Comparison of ENCODE assay signal across 19 cellular contexts in genomic region chr7:85150624-85151023, GRCh38. TPM values are rescaled to one million over a fixed set of nuclear protein-coding genes. Genes with fewer than 3 reads are reported as not detected.
DNase-seq lines count a peak whose midpoint lies in the region; ATAC-seq, FAIRE-seq and TF ChIP-seq lines count a peak whose summit lies in the region.
"Had no signal": no experiment of that assay in that cellular context is flagged by ENCODE, and none has a peak within 500 bp of the region (broad histone marks: within the 10 kb centered on the region; RNA-seq: fewer than 3 reads in every experiment).

No MANE protein-coding gene starts in this region.

- no peaks in the 10 kb centered on the region for H3K9me1 ChIP-seq in K562 (ENCODE audit: control insufficient read depth, insufficient read depth, low read length)

- DNase-seq in COR-L47 (lab: John Stamatoyannopoulos, UW): peak; percentile 9
- DNase-seq in HAP-1 (ENCODE audit: low spot score in 2 of 2): peak; percentile 15 to 63
- DNase-seq in NCI-H748 (lab: John Stamatoyannopoulos, UW; ENCODE audit: unreplicated experiment): peak; percentile 63
- DNase-seq in K562 (ENCODE audit: extremely low read depth in 1 of 4, low spot score in 3 of 4): no peak
- DNase-seq in NCI-H1436 treated with DMSO at 0.1 percent for 48 hours (lab: John Stamatoyannopoulos, UW): no peak
- no peak for DNase-seq in OCI-M2 (lab: John Stamatoyannopoulos, UW; ENCODE audit: unreplicated experiment)
- DNase-seq: ACHN; BE2C; C1 segment of cervical spinal cord; Caco-2; CD4-positive, CD25-positive, alpha-beta regulatory T cell; CD8-positive, alpha-beta memory T cell; GOT3; H7 had no signal

- H4K20me1 ChIP-seq in K562 (replicated peaks; ENCODE audit: control insufficient read depth, insufficient read depth, low read length): no peaks in the 10 kb centered on the region

- TF ChIP-seq POLR2A in K562 (conservative IDR thresholded peaks at IDR 0.05): no peak

- H3K27me3 ChIP-seq in HAP-1 (ENCODE audit: low read depth) (no peaks in the 10 kb centered on the region), K562 (ENCODE audit: control insufficient read depth in 2 of 2, insufficient read depth in 2 of 2, low read length in 2 of 2) (no peaks in the 10 kb centered on the region)
- H3K27me3 ChIP-seq: BE2C had no signal

- no peak overlapping the region for H3K4me2 ChIP-seq in K562 (ENCODE audit: insufficient read depth, low read length)

- H3K36me3 ChIP-seq in HAP-1 (replicated peaks) (no peaks in the 10 kb centered on the region), K562 (ENCODE audit: control insufficient read depth, insufficient read depth, low read length) (no peaks in the 10 kb centered on the region)
- H3K36me3 ChIP-seq: BE2C had no signal

- H3K9me3 ChIP-seq in HAP-1 (no peaks in the 10 kb centered on the region), K562 (replicated peaks; ENCODE audit: control insufficient read depth, insufficient read depth, low read depth, low read length) (no peaks in the 10 kb centered on the region; the same call in 1 of the 2 replicates)
- H3K9me3 ChIP-seq: BE2C, Caco-2 had no signal

- in situ Hi-C loops in HAP-1 (cut with MboI; ENCODE audit: low sequenced_read_pairs): no loop called here
- in situ Hi-C loops in K562 (cut with MboI): no loop called here

- no peak for TF ChIP-seq RAD21 in K562 (CRISPR knock-in tag; conservative IDR thresholded peaks at IDR 0.05 in 1 of 2, IDR thresholded peaks at IDR 0.05 in 1 of 2)

- peak; percentile 26 for FAIRE-seq in K562 (lab: Jason Lieb, UNC)
- FAIRE-seq: A204.1, D721Med, GM12892, GM18507 had no signal

- peaks cover 29% of the 10 kb centered on the region for H3K4me1 ChIP-seq in HAP-1
- H3K4me1 ChIP-seq in K562 (replicated peaks in 1 of 2; ENCODE audit: control insufficient read depth in 2 of 2, insufficient read depth in 2 of 2, low read length in 2 of 2): no peaks in the 10 kb centered on the region
- H3K4me1 ChIP-seq: BE2C, Caco-2 had no signal

- POLR2A ChIA-PET in K562 (lab: Yijun Ruan, JAX): no interaction called here

- WGBS in K562 (ENCODE audit: insufficient coverage, low coverage, missing lambda C conversion rate): 0% methylated on average over 1 of the region's 1 CpG

- no peak for TF ChIP-seq EP300 in K562 (IDR thresholded peaks at IDR 0.05; ENCODE audit: low read length)

- ATAC-seq in K562 (no peak), GM18519 (IDR thresholded peaks at IDR 0.05; ENCODE audit: low FRiP score, unreplicated experiment) (no peak)

- CTCF ChIA-PET in K562 (lab: Yijun Ruan, JAX; ENCODE audit: low intra/inter-chr PET ratio): no interaction called here

- H2AFZ ChIP-seq in K562 (ENCODE audit: low read depth, low read length): no peak overlapping the region

- H3K79me2 ChIP-seq in K562 (ENCODE audit: control insufficient read depth, insufficient read depth, low read length): no peaks in the 10 kb centered on the region

- BruUV-seq in K562 (replicated peaks; lab: Mats Ljungman, UMichigan): no TSS peak

- H3K9ac ChIP-seq in K562 (ENCODE audit: insufficient read depth in 1 of 2, low read depth in 2 of 2, low read length in 2 of 2): no peak overlapping the region

- intact Hi-C loops in K562 (cut with micrococcal nuclease): no loop called here

- no peak overlapping the region for H3K27ac ChIP-seq in K562 (ENCODE audit: extremely low read depth, low read depth, low read length)

- TF ChIP-seq CTCF in K562 (IDR thresholded peaks at IDR 0.05 in 2 of 3, conservative IDR thresholded peaks at IDR 0.05 in 1 of 3; ENCODE audit: insufficient read depth in 2 of 3, low read depth in 1 of 3, low read length in 3 of 3): no peak

- H3K4me3 ChIP-seq in HAP-1 (no peak overlapping the region), K562 (no peak overlapping the region)

TF ChIP-seq in K562, 482 proteins besides CTCF, POLR2A, EP300 and RAD21:
- TF ChIP-seq E2F8 (IDR thresholded peaks at IDR 0.05; ENCODE audit: low read depth, partially characterized antibody) (no peak), RBM39 (optimal IDR thresholded peaks at IDR 0.05; ENCODE audit: low read depth, low read length) (no peak)
- TF ChIP-seq, protein P1, sequence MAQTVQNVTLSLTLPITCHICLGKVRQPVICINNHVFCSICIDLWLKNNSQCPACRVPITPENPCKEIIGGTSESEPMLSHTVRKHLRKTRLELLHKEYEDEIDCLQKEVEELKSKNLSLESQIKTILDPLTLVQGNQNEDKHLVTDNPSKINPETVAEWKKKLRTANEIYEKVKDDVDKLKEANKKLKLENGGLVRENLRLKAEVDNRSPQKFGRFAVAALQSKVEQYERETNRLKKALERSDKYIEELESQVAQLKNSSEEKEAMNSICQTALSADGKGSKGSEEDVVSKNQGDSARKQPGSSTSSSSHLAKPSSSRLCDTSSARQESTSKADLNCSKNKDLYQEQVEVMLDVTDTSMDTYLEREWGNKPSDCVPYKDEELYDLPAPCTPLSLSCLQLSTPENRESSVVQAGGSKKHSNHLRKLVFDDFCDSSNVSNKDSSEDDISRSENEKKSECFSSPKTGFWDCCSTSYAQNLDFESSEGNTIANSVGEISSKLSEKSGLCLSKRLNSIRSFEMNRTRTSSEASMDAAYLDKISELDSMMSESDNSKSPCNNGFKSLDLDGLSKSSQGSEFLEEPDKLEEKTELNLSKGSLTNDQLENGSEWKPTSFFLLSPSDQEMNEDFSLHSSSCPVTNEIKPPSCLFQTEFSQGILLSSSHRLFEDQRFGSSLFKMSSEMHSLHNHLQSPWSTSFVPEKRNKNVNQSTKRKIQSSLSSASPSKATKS (CRISPR knock-in tag; IDR thresholded peaks at IDR 0.05): no peak

RNA-seq across cellular contexts. Expression of gene SEMA3D, which starts 36.2 kb away (rescaled TPM):
- 0.32 TPM in 1 of 2 replicates, not detected in the other for total RNA-seq in K562 (2011; cell fraction: chromatin; rRNA removed; ENCODE audit: low replicate concordance)
- not detected in 2 replicates for total RNA-seq in K562 (2011; cell fraction: nucleolus; rRNA removed)
- total RNA-seq in K562 (2011; cell fraction: nucleoplasm; rRNA removed): not detected in 2 replicates
- total RNA-seq in K562 (2014; rRNA removed) (not detected in 2 replicates), K562 (2014; rRNA removed; fragmentation: Illumina TruSeq; extraction: Trizol) (0.04 and 0.06 TPM in 2 replicates), K562 (2015; rRNA removed; fragmentation: Illumina TruSeq; extraction: Trizol) (0.04 and 0.11 TPM in 2 replicates), K562 (2021) (0.04 and 0.11 TPM in 2 replicates)
- polyA plus RNA-seq in K562 (2011; rRNA removed) (0.10 TPM in 1 of 2 replicates, not detected in the other), K562 (2014; fragmentation: Illumina TruSeq; extraction: Trizol) (0.01 and 0.03 TPM in 2 replicates), K562 (2014; fragmentation: Nextera tagmentation; extraction: Ambion mirVana) (under 1 TPM; 0.01 to 0.03 TPM), K562 (2014; rRNA removed) (0.05 TPM in 1 of 2 replicates, not detected in the other)
- polyA plus RNA-seq in K562 (2011; cell fraction: cytosol; rRNA removed): 0.04 TPM in 1 of 2 replicates, not detected in the other
- 0.07 TPM in 1 of 2 replicates, not detected in the other for polyA plus RNA-seq in K562 (2011; cell fraction: nucleus; rRNA removed)
- polyA plus RNA-seq in K562 (2012): 0.04 and 0.07 TPM in 2 replicates
- not detected in 2 replicates for polyA minus RNA-seq in K562 (2011; rRNA and poly(A)+ RNA removed)
- polyA minus RNA-seq in K562 (2011; cell fraction: cytosol; rRNA and poly(A)+ RNA removed): not detected in 2 replicates
- not detected in 2 replicates for polyA minus RNA-seq in K562 (2011; cell fraction: nucleus; rRNA and poly(A)+ RNA removed)
- total RNA-seq: CD4-positive, CD25-positive, alpha-beta regulatory T cell; CD8-positive, alpha-beta memory T cell had no signal
- polyA plus RNA-seq: CD4-positive, CD25-positive, alpha-beta regulatory T cell; CD8-positive, alpha-beta memory T cell had no signal

Comparison
In these comparisons a context has a peak if more than half of its experiments do, and no peak if none do; other contexts are left out.
1. DNase-seq: peak in COR-L47 (single experiment), HAP-1 (2 of 2) and NCI-H748 (single experiment); none in K562 (0 of 4), NCI-H1436 treated with DMSO at 0.1 percent for 48 hours (single experiment) and OCI-M2 (single experiment).